In the genomic region with DNA sequence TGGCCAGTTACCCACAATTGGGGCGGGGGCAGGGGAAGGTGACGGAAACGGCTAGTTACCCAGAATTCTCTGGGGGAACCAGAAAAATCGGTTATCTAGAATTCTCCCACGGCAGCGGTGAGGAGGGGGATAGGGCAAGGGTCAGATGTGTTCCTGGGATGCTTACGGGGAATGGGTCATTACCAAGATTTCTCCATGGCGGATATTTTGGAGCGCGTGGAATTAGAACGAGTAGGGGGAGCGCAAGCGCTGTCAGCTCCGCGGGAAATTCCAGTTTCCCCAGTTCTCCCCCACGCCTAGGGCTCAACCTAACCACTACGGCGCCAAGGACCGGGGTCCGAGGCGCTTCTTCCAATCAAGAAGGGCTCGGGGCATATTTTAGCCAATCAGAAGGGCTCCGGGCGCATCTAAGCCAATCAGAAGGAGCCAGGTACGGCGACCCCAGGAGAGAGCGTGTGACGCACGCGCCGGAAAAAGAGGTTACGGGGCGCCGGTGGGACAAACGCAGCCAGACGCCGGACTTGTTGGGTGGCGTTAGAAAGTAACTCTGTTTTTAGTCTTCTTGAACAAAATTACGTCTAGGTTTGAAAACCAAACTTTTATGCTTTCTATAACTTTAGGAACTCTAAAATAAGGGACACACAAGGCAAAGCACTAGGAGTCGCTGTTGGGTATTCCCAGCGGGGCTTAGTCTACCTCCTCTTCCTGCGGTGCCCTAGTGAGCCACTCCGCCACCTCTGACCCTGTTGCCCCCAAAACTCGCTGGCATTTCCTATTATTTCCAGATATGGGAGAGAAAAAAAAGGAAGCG, we compare ENCODE assay signal across 8 cellular contexts. TPM values are rescaled to one million over a fixed set of nuclear protein-coding genes. Genes with fewer than 3 reads are reported as not detected.
DNase-seq lines count a peak whose midpoint lies in the region; ATAC-seq and TF ChIP-seq lines count a peak whose summit lies in the region.

A gene with protein sequence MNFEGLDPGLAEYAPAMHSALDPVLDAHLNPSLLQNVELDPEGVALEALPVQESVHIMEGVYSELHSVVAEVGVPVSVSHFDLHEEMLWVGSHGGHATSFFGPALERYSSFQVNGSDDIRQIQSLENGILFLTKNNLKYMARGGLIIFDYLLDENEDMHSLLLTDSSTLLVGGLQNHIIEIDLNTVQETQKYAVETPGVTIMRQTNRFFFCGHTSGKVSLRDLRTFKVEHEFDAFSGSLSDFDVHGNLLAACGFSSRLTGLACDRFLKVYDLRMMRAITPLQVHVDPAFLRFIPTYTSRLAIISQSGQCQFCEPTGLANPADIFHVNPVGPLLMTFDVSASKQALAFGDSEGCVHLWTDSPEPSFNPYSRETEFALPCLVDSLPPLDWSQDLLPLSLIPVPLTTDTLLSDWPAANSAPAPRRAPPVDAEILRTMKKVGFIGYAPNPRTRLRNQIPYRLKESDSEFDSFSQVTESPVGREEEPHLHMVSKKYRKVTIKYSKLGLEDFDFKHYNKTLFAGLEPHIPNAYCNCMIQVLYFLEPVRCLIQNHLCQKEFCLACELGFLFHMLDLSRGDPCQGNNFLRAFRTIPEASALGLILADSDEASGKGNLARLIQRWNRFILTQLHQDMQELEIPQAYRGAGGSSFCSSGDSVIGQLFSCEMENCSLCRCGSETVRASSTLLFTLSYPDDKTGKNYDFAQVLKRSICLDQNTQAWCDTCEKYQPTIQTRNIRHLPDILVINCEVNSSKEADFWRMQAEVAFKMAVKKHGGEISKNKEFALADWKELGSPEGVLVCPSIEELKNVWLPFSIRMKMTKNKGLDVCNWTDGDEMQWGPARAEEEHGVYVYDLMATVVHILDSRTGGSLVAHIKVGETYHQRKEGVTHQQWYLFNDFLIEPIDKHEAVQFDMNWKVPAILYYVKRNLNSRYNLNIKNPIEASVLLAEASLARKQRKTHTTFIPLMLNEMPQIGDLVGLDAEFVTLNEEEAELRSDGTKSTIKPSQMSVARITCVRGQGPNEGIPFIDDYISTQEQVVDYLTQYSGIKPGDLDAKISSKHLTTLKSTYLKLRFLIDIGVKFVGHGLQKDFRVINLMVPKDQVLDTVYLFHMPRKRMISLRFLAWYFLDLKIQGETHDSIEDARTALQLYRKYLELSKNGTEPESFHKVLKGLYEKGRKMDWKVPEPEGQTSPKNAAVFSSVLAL (minus strand): TSS at position 322 of the 811 bp plus-strand sequence. CDS start 906 bp downstream, outside the sequence.

- no peaks in the 10 kb centered on the region for H3K36me3 ChIP-seq in trophoblast cell (ENCODE audit: control insufficient read depth in 1 of 2, insufficient read depth in 2 of 2, low read length in 2 of 2)
- H3K36me3 ChIP-seq in transverse colon: no peaks in the 10 kb centered on the region

- H3K4me3 Mint-ChIP-seq in activated naive CD8-positive, alpha-beta T cell treated with anti-CD3 and anti-CD28 coated beads, Interleukin-2, amount 50 U/mL, for 24 hours: peak within 1 kb of the TSS; percentile 96

- DNase-seq in NCI-H1417 treated with DMSO at 0.1 percent for 48 hours (lab: John Stamatoyannopoulos, UW) (peak; percentile 92), SW480 (ENCODE audit: low spot score) (peak; percentile 98), cardiac septum (ENCODE audit: low spot score) (peak; percentile 96), trophoblast cell (peak; percentile 92 to 93), transverse colon (peak; percentile 96)
- peak; percentile 92 for DNase-seq in activated naive CD8-positive, alpha-beta T cell treated with anti-CD3 and anti-CD28 coated beads, Interleukin-2, amount 50 U/mL, for 24 hours

- H3K18ac ChIP-seq in trophoblast cell (ENCODE audit: low read length): peak within 1 kb of the TSS; percentile 77

- H3K14ac ChIP-seq in trophoblast cell (ENCODE audit: low read length): peak within 1 kb of the TSS; percentile 67

- TF ChIP-seq EP300 in transverse colon (IDR thresholded peaks at IDR 0.05; ENCODE audit: low read depth): no peak

- H3K27ac Mint-ChIP-seq in activated naive CD8-positive, alpha-beta T cell treated with anti-CD3 and anti-CD28 coated beads, Interleukin-2, amount 50 U/mL, for 24 hours: peak within 1 kb of the TSS; percentile 100

- intact Hi-C loops in cardiac septum (cut with DNase I): loop anchor here (2.0 kb wide), 1 partner anchor 27 kb away; a partner anchor contains a TSS
- intact Hi-C loops in transverse colon (cut with DNase I; ENCODE audit: low total_unique reads): no loop called here

- peak within 1 kb of the TSS; percentile 21 for H2AFZ ChIP-seq in trophoblast cell (ENCODE audit: insufficient read depth, low read length, poor library complexity)

- in situ Hi-C loops in transverse colon (cut with MboI; ENCODE audit: low pct_ligation_motif_present in 1 of 4, low pct_unique_long_range_greater_than_20kb in 1 of 4, low sequenced_read_pairs in 3 of 4): loop anchor here in 1 of 4 donors (25.0 kb wide), 1 partner anchor 128 kb away; a partner anchor contains a TSS

- H3K36me3 Mint-ChIP-seq in activated naive CD8-positive, alpha-beta T cell treated with anti-CD3 and anti-CD28 coated beads, Interleukin-2, amount 50 U/mL, for 24 hours (ENCODE audit: low read depth): peaks cover 12% of the 10 kb centered on the region

- peak within 1 kb of the TSS; percentile 51 for H2AK5ac ChIP-seq in trophoblast cell (ENCODE audit: low read length)

- peak within 1 kb of the TSS; percentile 94 for H4K8ac ChIP-seq in trophoblast cell (ENCODE audit: low read depth, low read length)

- no peaks in the 10 kb centered on the region for H3K27me3 ChIP-seq in trophoblast cell (ENCODE audit: insufficient read depth, low read length)
- H3K27me3 ChIP-seq in transverse colon: no peaks in the 10 kb centered on the region

- H3K4me2 ChIP-seq in trophoblast cell (ENCODE audit: low read length): peak within 1 kb of the TSS; percentile 82

- H3K79me2 ChIP-seq in trophoblast cell (ENCODE audit: control insufficient read depth, insufficient read depth, low read length, poor library complexity): peaks cover 2% of the 10 kb centered on the region

- H3K9me3 Mint-ChIP-seq in activated naive CD8-positive, alpha-beta T cell treated with anti-CD3 and anti-CD28 coated beads, Interleukin-2, amount 50 U/mL, for 24 hours: no peaks in the 10 kb centered on the region

- peak within 1 kb of the TSS; percentile 95 for H3K27ac ChIP-seq in trophoblast cell (ENCODE audit: low read depth, low read length)
- peak within 1 kb of the TSS; percentile 88 to 96 (median 94) for H3K27ac ChIP-seq in transverse colon

- H4K91ac ChIP-seq in trophoblast cell (ENCODE audit: low read depth, low read length): peak within 1 kb of the TSS; percentile 93

- peaks cover 2% of the 10 kb centered on the region for H3K27me3 Mint-ChIP-seq in activated naive CD8-positive, alpha-beta T cell treated with anti-CD3 and anti-CD28 coated beads, Interleukin-2, amount 50 U/mL, for 24 hours

- H3K4me3 ChIP-seq in trophoblast cell (ENCODE audit: low read depth, low read length) (peak within 1 kb of the TSS; percentile 67), transverse colon (peak within 1 kb of the TSS; percentile 45 to 73 (median 52))

- peaks cover 51% of the 10 kb centered on the region for H3K4me1 Mint-ChIP-seq in activated naive CD8-positive, alpha-beta T cell treated with anti-CD3 and anti-CD28 coated beads, Interleukin-2, amount 50 U/mL, for 24 hours

- peak within 1 kb of the TSS; percentile 53 for H3K4ac ChIP-seq in trophoblast cell (ENCODE audit: low read depth, low read length)

- no CpG with 5 or more reads among the region's 45 CpGs for WGBS in trophoblast cell (ENCODE audit: extremely low coverage, insufficient coverage, insufficient read length)
- WGBS in transverse colon (ENCODE audit: low coverage in 1 of 2), 2 donors: 1% methylated on average over 27 to 45 of the region's 45 CpGs

- peak within 1 kb of the TSS; percentile 23 for H2BK5ac ChIP-seq in trophoblast cell (ENCODE audit: low read depth, low read length, poor library complexity)

- H3K4me1 ChIP-seq in trophoblast cell (ENCODE audit: control insufficient read depth in 1 of 2, insufficient read depth in 2 of 2, low read length in 2 of 2) (peaks cover 7 to 8% of the 10 kb centered on the region in 2 experiments), transverse colon (peaks cover 0 to 11% (median 3%) of the 10 kb centered on the region in 4 donors)

- H3K9me3 ChIP-seq in trophoblast cell (ENCODE audit: insufficient read depth, low read depth, low read length) (no peaks in the 10 kb centered on the region), transverse colon (no peaks in the 10 kb centered on the region)

- H3K23ac ChIP-seq in trophoblast cell (ENCODE audit: low read length): no peak within 1 kb of the TSS

- peak within 1 kb of the TSS; percentile 90 for H3K9ac ChIP-seq in trophoblast cell (ENCODE audit: low read length)

- H2BK12ac ChIP-seq in trophoblast cell (ENCODE audit: low read length): peak within 1 kb of the TSS; percentile 5

- peak; percentile 51 for TF ChIP-seq CTCF in GM12874 (IDR thresholded peaks at IDR 0.05; ENCODE audit: insufficient read depth, low read depth, low read length)
- TF ChIP-seq CTCF in transverse colon (IDR thresholded peaks at IDR 0.05): peak; percentile 53 to 75 (median 65)

- H3K79me1 ChIP-seq in trophoblast cell (ENCODE audit: low read length): peaks cover 8% of the 10 kb centered on the region

- peak within 1 kb of the TSS; percentile 69 for H4K12ac ChIP-seq in trophoblast cell (ENCODE audit: low read depth, low read length)

- H2BK120ac ChIP-seq in trophoblast cell (ENCODE audit: insufficient read depth, low read length, poor library complexity): peak within 1 kb of the TSS; percentile 48

- TF ChIP-seq POLR2A in transverse colon (IDR thresholded peaks at IDR 0.05): peak; percentile 64

- peak; percentile 97 for ATAC-seq in HG02798 (IDR thresholded peaks at IDR 0.05; ENCODE audit: poor library complexity, unreplicated experiment)
- ATAC-seq in activated naive CD8-positive, alpha-beta T cell treated with anti-CD3 and anti-CD28 coated beads, Interleukin-2, amount 50 U/mL, for 24 hours: peak; percentile 85

RNA-seq across cellular contexts. Expression of the gene that starts here (rescaled TPM):
- total RNA-seq in cardiac septum: 46.3 TPM
- 15.4 and 16.2 TPM in 2 replicates for polyA plus RNA-seq in trophoblast cell (2013)
- 100 to 1,000 TPM in 1 of 4 donors, 10 to 100 TPM in 3; 45.2 to 206 (median 58.0) TPM for total RNA-seq in transverse colon

Comparison
In these comparisons a context has a peak if more than half of its experiments do, and no peak if none do; other contexts are left out.
1. Peak in every context shown above with its lines: DNase-seq, ATAC-seq, H3K4me3 ChIP-seq and H3K27ac ChIP-seq.